In genomic region chr15:34038404-34039179, GRCh38 we compare ENCODE assay signal across 1 cellular context.
TF ChIP-seq lines count a peak whose summit lies in the region.

No MANE protein-coding gene starts in this region.

TF ChIP-seq in HCT116, 20 proteins besides CTCF, POLR2A, EP300 and RAD21 (continued from another document):
- TF ChIP-seq REST (IDR thresholded peaks at IDR 0.05; ENCODE audit: low read depth) (no peak), POLR2AphosphoS5 (IDR thresholded peaks at IDR 0.05; ENCODE audit: low read depth, low read length) (peak; percentile 84), MAX (IDR thresholded peaks at IDR 0.05) (peak; percentile 83), CBX3 (IDR thresholded peaks at IDR 0.05; ENCODE audit: low read depth) (no peak), ZFX (IDR thresholded peaks at IDR 0.05) (peak; percentile 98), ELF1 (IDR thresholded peaks at IDR 0.05; ENCODE audit: borderline replicate concordance, low read depth) (no peak), TCF7L2 (IDR thresholded peaks at IDR 0.05; ENCODE audit: borderline replicate concordance, extremely low read depth, insufficient read depth, insufficient read length) (peak; percentile 26)
